7 cellular contexts compared by ENCODE assay signal in the genomic region with DNA sequence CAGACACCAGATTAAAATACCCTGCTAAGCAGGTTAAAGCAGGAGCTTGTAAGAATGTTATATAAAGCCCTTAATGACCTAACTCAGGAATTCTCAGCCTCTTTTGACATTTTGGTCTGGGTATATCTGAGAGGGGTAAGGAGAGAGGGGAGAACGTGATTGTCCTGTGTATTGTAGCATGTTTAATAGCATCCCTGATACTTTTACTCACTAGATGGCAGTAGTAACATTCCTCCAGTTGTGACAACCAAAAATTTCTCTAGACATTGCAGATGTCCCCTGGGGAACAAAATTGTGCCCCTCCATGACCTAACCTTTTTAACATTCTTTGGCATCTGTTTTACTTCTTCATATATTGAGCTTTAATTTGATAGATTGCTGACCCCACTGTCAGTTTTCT. TPM values are rescaled to one million over a fixed set of nuclear protein-coding genes. Genes with fewer than 3 reads are reported as not detected.
DNase-seq lines count a peak whose midpoint lies in the region; ATAC-seq, FAIRE-seq and TF ChIP-seq lines count a peak whose summit lies in the region.

No MANE protein-coding gene starts in this region.

- H3K4me1 Mint-ChIP-seq in neural crest cell = no peaks in the 10 kb centered on the region

- H3K4me3 ChIP-seq in bronchial epithelial cell (ENCODE audit: low read depth, low read length) (no peak overlapping the region), prostate gland (no peak overlapping the region)

- H3K27ac Mint-ChIP-seq in neural crest cell (ENCODE audit: unreplicated experiment) = no peak overlapping the region

- DNase-seq in GM12892 (ENCODE audit: insufficient read length) (no peak), bronchial epithelial cell (ENCODE audit: low read depth) (peak; percentile 27), neural crest cell (ENCODE audit: low read depth, low spot score) (no peak), NCI-H748 (lab: John Stamatoyannopoulos, UW; ENCODE audit: unreplicated experiment) (no peak), HK-2 (ENCODE audit: unreplicated experiment) (no peak), prostate gland (ENCODE audit: low spot score) (no peak)

- H3K27me3 Mint-ChIP-seq in neural crest cell (ENCODE audit: low read depth) = no peaks in the 10 kb centered on the region

- H3K36me3 ChIP-seq in bronchial epithelial cell (ENCODE audit: control insufficient read depth, insufficient read depth, low read length) (peaks cover 5% of the 10 kb centered on the region), prostate gland (peaks cover 0 to 2% of the 10 kb centered on the region in 2 donors)

- H3K27me3 ChIP-seq in bronchial epithelial cell (ENCODE audit: control insufficient read depth, insufficient read depth, low read length) (no peaks in the 10 kb centered on the region), prostate gland (replicated peaks; ENCODE audit: insufficient read depth) (no peaks in the 10 kb centered on the region)

- intact Hi-C loops in prostate gland (cut with DNase I) = no loop called here

- TF ChIP-seq POLR2A in GM12892 (IDR thresholded peaks at IDR 0.05; ENCODE audit: low read depth, low read length) = no peak
- TF ChIP-seq POLR2A in prostate gland (IDR thresholded peaks at IDR 0.05) = no peak

- peak; percentile 40 for TF ChIP-seq CTCF in bronchial epithelial cell (IDR thresholded peaks at IDR 0.05; ENCODE audit: insufficient read depth, low read length, severe bottlenecking)
- TF ChIP-seq CTCF in neural crest cell (conservative IDR thresholded peaks at IDR 0.05) = peak; percentile 48
- peak in 1 of 4 experiments; percentile 12 for TF ChIP-seq CTCF in prostate gland (IDR thresholded peaks at IDR 0.05)

- H3K36me3 Mint-ChIP-seq in neural crest cell (ENCODE audit: low read depth) = peaks cover 29% of the 10 kb centered on the region

- no peaks in the 10 kb centered on the region for H3K9me3 ChIP-seq in prostate gland

- H3K9me3 Mint-ChIP-seq in neural crest cell = no peaks in the 10 kb centered on the region

- H3K4me3 Mint-ChIP-seq in neural crest cell = no peak overlapping the region

- peak; percentile 42 for FAIRE-seq in GM12892 (lab: Jason Lieb, UNC)
- FAIRE-seq in bronchial epithelial cell (lab: Jason Lieb, UNC) = no peak

- no peak overlapping the region for H3K27ac ChIP-seq in prostate gland

- H3K4me1 ChIP-seq in prostate gland (replicated peaks) = no peaks in the 10 kb centered on the region

- peak; percentile 63 for ATAC-seq in HG03432 (IDR thresholded peaks at IDR 0.05; ENCODE audit: unreplicated experiment)

- 32% methylated on average over 1 of the region's 1 CpG for WGBS in prostate gland

RNA-seq across cellular contexts. Expression of a gene that starts 17.9 kb away (rescaled TPM):
- polyA plus RNA-seq in GM12892 (2012; ENCODE audit: missing spikeins) = 40.8 TPM
- total RNA-seq in bronchial epithelial cell = 25.3 and 27.9 TPM in 2 replicates
- total RNA-seq in neural crest cell = 102 and 104 TPM in 2 replicates
- total RNA-seq in prostate gland = 10 to 100 TPM; 36.7 to 62.5 TPM
